ENCODE assay signal across 23 cellular contexts in genomic region chr4:16884673-16885460, GRCh38. TPM values are rescaled to one million over a fixed set of nuclear protein-coding genes. Genes with fewer than 3 reads are reported as not detected.
DNase-seq lines count a peak whose midpoint lies in the region; ATAC-seq and TF ChIP-seq lines count a peak whose summit lies in the region.
"Had no signal": no experiment of that assay in that cellular context is flagged by ENCODE, and none has a peak within 500 bp of the region (broad histone marks: within the 10 kb centered on the region; RNA-seq: fewer than 3 reads in every experiment).

No MANE protein-coding gene starts in this region.

- H3K4me3 Mint-ChIP-seq in CD8-positive, alpha-beta memory T cell: peak overlapping the region in 4 of 7 donors; percentile 10 to 37 (median 18)
- H3K4me3 Mint-ChIP-seq in natural killer cell treated with Interleukin-12 subunit alpha and Interleukin-12 subunit beta and Interleukin-15 and Interleukin-18, amount 100 ng/mL, for 72 hours: peak overlapping the region; percentile 52

- H3K36me3 Mint-ChIP-seq in CD8-positive, alpha-beta memory T cell: no peaks in the 10 kb centered on the region
- peaks cover 4% of the 10 kb centered on the region for H3K36me3 Mint-ChIP-seq in natural killer cell treated with Interleukin-12 subunit alpha and Interleukin-12 subunit beta and Interleukin-15 and Interleukin-18, amount 100 ng/mL, for 72 hours

- H3K4me1 ChIP-seq in CD8-positive, alpha-beta memory T cell (ENCODE audit: insufficient read depth, low read length): peaks cover 7% of the 10 kb centered on the region
- H3K4me1 ChIP-seq in prostate gland (replicated peaks): no peaks in the 10 kb centered on the region
- H3K4me1 ChIP-seq: suprapubic skin had no signal

- no peaks in the 10 kb centered on the region for H3K9me3 ChIP-seq in CD8-positive, alpha-beta memory T cell (ENCODE audit: low read length)
- no peaks in the 10 kb centered on the region for H3K9me3 ChIP-seq in prostate gland
- H3K9me3 ChIP-seq: esophagus muscularis mucosa, suprapubic skin had no signal

- TF ChIP-seq POLR2A in prostate gland (IDR thresholded peaks at IDR 0.05): no peak

- CTCF ChIA-PET in CD8-positive, alpha-beta memory T cell (lab: Charles Lee): interaction anchor here (1.2 kb wide), 1 partner anchor 32 kb away, joined by 3 read pairs; no protein-coding TSS in a partner anchor

- H3K4me3 ChIP-seq in CD8-positive, alpha-beta memory T cell (ENCODE audit: low read length): no peak overlapping the region
- H3K4me3 ChIP-seq in cardiac fibroblast (replicated peaks in 1 of 2; ENCODE audit: low read depth in 2 of 2, low read length in 2 of 2): no peak overlapping the region
- no peak overlapping the region for H3K4me3 ChIP-seq in prostate gland
- H3K4me3 ChIP-seq: BLaER1 treated with 17β-estradiol and CSF1 and Interleukin-3, amounts not matched to agents 10 nM and 100 nM; dorsolateral prefrontal cortex; esophagus muscularis mucosa; lung; skin epidermis; suprapubic skin had no signal

- POLR2A ChIA-PET in CD8-positive, alpha-beta memory T cell (lab: Charles Lee): interaction anchor here (0.6 kb wide), 1 partner anchor 721 kb away, joined by 3 read pairs; no protein-coding TSS in a partner anchor

- no peaks in the 10 kb centered on the region for H3K36me3 ChIP-seq in CD8-positive, alpha-beta memory T cell (ENCODE audit: insufficient read depth, low read length)
- no peaks in the 10 kb centered on the region for H3K36me3 ChIP-seq in prostate gland
- H3K36me3 ChIP-seq: BLaER1 treated with 17β-estradiol and CSF1 and Interleukin-3, amounts not matched to agents 10 nM and 100 nM; suprapubic skin had no signal

- H3K27ac Mint-ChIP-seq in CD8-positive, alpha-beta memory T cell: peak overlapping the region in 2 of 8 donors; percentile 36 to 39
- peak overlapping the region; percentile 13 to 18 for H3K27ac Mint-ChIP-seq in natural killer cell treated with Interleukin-12 subunit alpha and Interleukin-12 subunit beta and Interleukin-15 and Interleukin-18, amount 100 ng/mL, for 72 hours

- no peak overlapping the region for H3K27ac ChIP-seq in CD8-positive, alpha-beta memory T cell (ENCODE audit: low read depth, low read length)
- H3K27ac ChIP-seq in prostate gland: no peak overlapping the region
- H3K27ac ChIP-seq: BLaER1 treated with 17β-estradiol and CSF1 and Interleukin-3, amounts not matched to agents 10 nM and 100 nM; esophagus muscularis mucosa; skin epidermis; suprapubic skin had no signal

- intact Hi-C loops in prostate gland (cut with DNase I): no loop called here

- peak; percentile 90 to 93 for ATAC-seq in natural killer cell treated with Interleukin-12 subunit alpha and Interleukin-12 subunit beta and Interleukin-15 and Interleukin-18, amount 100 ng/mL, for 72 hours

- no peaks in the 10 kb centered on the region for H3K27me3 ChIP-seq in CD8-positive, alpha-beta memory T cell (ENCODE audit: insufficient read depth, low read length, poor library complexity, severe bottlenecking)
- no peaks in the 10 kb centered on the region for H3K27me3 ChIP-seq in prostate gland (replicated peaks; ENCODE audit: insufficient read depth)
- H3K27me3 ChIP-seq: BLaER1 treated with 17β-estradiol and CSF1 and Interleukin-3, amounts not matched to agents 10 nM and 100 nM; dorsolateral prefrontal cortex; esophagus muscularis mucosa; suprapubic skin had no signal

- DNase-seq in CD8-positive, alpha-beta memory T cell: peak in 1 of 5 donors; percentile 8
- DNase-seq in M059J (ENCODE audit: low read depth): peak; percentile 50
- DNase-seq in cardiac fibroblast (ENCODE audit: low read depth in 2 of 2): no peak
- DNase-seq in natural killer cell treated with Interleukin-12 subunit alpha and Interleukin-12 subunit beta and Interleukin-15 and Interleukin-18, amount 100 ng/mL, for 72 hours (ENCODE audit: low spot score): peak; percentile 64
- no peak for DNase-seq in prostate gland (ENCODE audit: low spot score)
- DNase-seq in HCEC 1CT: no peak
- no peak for DNase-seq in COLO829 (ENCODE audit: low spot score)
- DNase-seq in germinal center (ENCODE audit: low spot score): no peak
- DNase-seq: activated CD8-positive, alpha-beta memory T cell treated with anti-CD3 and anti-CD28 coated beads for 24 hours; DMS79; dorsolateral prefrontal cortex; NCI-H1930; posterior cingulate gyrus; SIG-M5; stimulated activated CD4-positive, alpha-beta T cell treated with anti-CD3 and anti-CD28 coated beads, Interleukin-4, amount 100 ng/mL, for 24 hours had no signal

- 88% methylated on average over 8 of the region's 8 CpGs for WGBS in prostate gland

- peak; percentile 28 for TF ChIP-seq CTCF in cardiac fibroblast (IDR thresholded peaks at IDR 0.05; ENCODE audit: low read depth, low read length)
- no peak for TF ChIP-seq CTCF in prostate gland (IDR thresholded peaks at IDR 0.05)

- H3K4me1 Mint-ChIP-seq in CD8-positive, alpha-beta memory T cell: peaks cover 20 to 26% (median 24%) of the 10 kb centered on the region in 3 donors
- H3K4me1 Mint-ChIP-seq in natural killer cell treated with Interleukin-12 subunit alpha and Interleukin-12 subunit beta and Interleukin-15 and Interleukin-18, amount 100 ng/mL, for 72 hours (ENCODE audit: low read depth in 2 of 2): peaks cover 28 to 30% of the 10 kb centered on the region in 2 donors

- no peaks in the 10 kb centered on the region for H3K9me3 Mint-ChIP-seq in CD8-positive, alpha-beta memory T cell
- H3K9me3 Mint-ChIP-seq in natural killer cell treated with Interleukin-12 subunit alpha and Interleukin-12 subunit beta and Interleukin-15 and Interleukin-18, amount 100 ng/mL, for 72 hours: no peaks in the 10 kb centered on the region

- H3K27me3 Mint-ChIP-seq in CD8-positive, alpha-beta memory T cell: peaks cover 0 to 1% of the 10 kb centered on the region in 2 donors
- H3K27me3 Mint-ChIP-seq in natural killer cell treated with Interleukin-12 subunit alpha and Interleukin-12 subunit beta and Interleukin-15 and Interleukin-18, amount 100 ng/mL, for 72 hours: no peaks in the 10 kb centered on the region

RNA-seq across cellular contexts. Expression of gene LDB2, which starts 13.6 kb away (rescaled TPM):
- not detected for total RNA-seq in CD8-positive, alpha-beta memory T cell
- not detected for polyA plus RNA-seq in CD8-positive, alpha-beta memory T cell
- 26.9 and 33.5 TPM in 2 replicates for total RNA-seq in M059J (2014; rRNA removed; shearing (Covaris generic))
- total RNA-seq in natural killer cell treated with Interleukin-12 subunit alpha and Interleukin-12 subunit beta and Interleukin-15 and Interleukin-18, amount 100 ng/mL, for 72 hours: 1 to 10 TPM in 1 of 2 donors, under 1 TPM in 1; 0.64 to 1.4 TPM
- total RNA-seq in prostate gland: 10 to 100 TPM in 1 of 2 donors, 1 to 10 TPM in 1; 6.0 to 37.7 TPM
- total RNA-seq: bronchial epithelial cell; NCI-H460; T-helper 2 cell treated with Interferon-gamma antibody and Interleukin-4, amounts not matched to agents 100 ng/mL and 5 ng/mL, for 36 hours had no signal

Comparison
In these comparisons a context has a peak if more than half of its experiments do, and no peak if none do; other contexts are left out.
1. DNase-seq: peak in M059J (single experiment) and natural killer cell treated with Interleukin-12 subunit alpha and Interleukin-12 subunit beta and Interleukin-15 and Interleukin-18, amount 100 ng/mL, for 72 hours (single experiment); none in cardiac fibroblast (0 of 2), prostate gland (single experiment), HCEC 1CT (single experiment), COLO829 (single experiment) and germinal center (single experiment).